Comparison of ENCODE assay signal across 1 cellular context in the genomic region with DNA sequence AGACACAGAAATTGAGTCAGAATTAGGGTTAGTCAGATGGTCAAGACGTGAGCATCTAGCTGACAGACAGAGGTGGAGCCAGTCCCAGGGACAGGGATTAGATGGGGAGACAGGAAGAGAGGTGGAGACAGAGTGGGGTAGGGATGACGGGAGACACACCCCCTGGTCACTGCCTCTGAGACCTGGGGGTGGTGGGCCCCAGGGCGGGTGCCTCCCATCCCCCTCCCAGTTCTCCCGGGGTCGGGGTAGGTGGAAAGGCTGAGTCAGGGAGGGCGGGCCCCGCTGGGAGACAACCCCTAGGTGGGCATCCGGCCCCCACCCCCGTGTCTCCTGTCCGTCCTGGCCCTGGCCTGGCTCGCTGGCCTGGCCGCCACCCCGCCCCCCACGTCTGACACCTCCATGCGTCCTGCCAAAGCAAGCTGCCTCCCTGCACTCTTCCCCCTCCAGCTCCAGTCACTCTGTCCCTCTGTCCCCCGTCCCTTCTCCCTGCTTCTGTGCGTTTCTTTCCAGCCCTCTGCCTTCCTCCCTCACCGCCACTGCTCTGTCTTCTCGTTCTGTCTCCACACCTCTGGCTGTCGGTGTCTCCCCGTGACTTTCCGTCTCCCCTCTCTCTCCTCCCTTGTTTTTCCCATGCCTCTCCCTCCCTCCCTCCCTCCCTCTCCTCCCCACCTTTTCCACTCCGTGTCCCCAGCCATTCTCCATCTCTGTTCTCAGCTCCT.
TF ChIP-seq lines count a peak whose summit lies in the region.

No MANE protein-coding gene starts in this region.

TF ChIP-seq in HepG2, 621 proteins besides CTCF, POLR2A, EP300 and RAD21 (continues in another document):
- TF ChIP-seq ZNF264 (CRISPR knock-in tag; IDR thresholded peaks at IDR 0.05) (no peak), ZNF205 (CRISPR knock-in tag; IDR thresholded peaks at IDR 0.05) (peak; percentile 82; the same call in 1 of the 2 replicates), ZKSCAN1 (IDR thresholded peaks at IDR 0.05; ENCODE audit: low read length) (no peak), JUND (CRISPR knock-in tag; IDR thresholded peaks at IDR 0.05) (0 out of 2 replicates have a peak, but pooled peaks have one; percentile 44), HOXA7 (CRISPR knock-in tag; IDR thresholded peaks at IDR 0.05) (no peak), ZNF766 (CRISPR knock-in tag; IDR thresholded peaks at IDR 0.05; ENCODE audit: borderline replicate concordance) (no peak), ZNF629 (CRISPR knock-in tag; conservative IDR thresholded peaks at IDR 0.05) (no peak), ZNF782 (CRISPR knock-in tag; IDR thresholded peaks at IDR 0.05; ENCODE audit: borderline replicate concordance) (no peak), ZNF12 (CRISPR knock-in tag; IDR thresholded peaks at IDR 0.05) (no peak), DMAP1 (CRISPR knock-in tag; IDR thresholded peaks at IDR 0.05) (peak; percentile 54; the same call in 1 of the 2 replicates), NR2F1 (CRISPR knock-in tag; IDR thresholded peaks at IDR 0.05) (0 out of 4 replicates have a peak, but pooled peaks of 1 of the 2 experiments have one; percentile 13), AGO1 (IDR thresholded peaks at IDR 0.05; ENCODE audit: low read depth, low read length, poor library complexity, severe bottlenecking) (peak; percentile 89), ZBTB7B (CRISPR knock-in tag; IDR thresholded peaks at IDR 0.05) (peak; percentile 61; the same call in 1 of the 2 replicates), FOXK1 (CRISPR knock-in tag; IDR thresholded peaks at IDR 0.05; ENCODE audit: borderline replicate concordance, low read depth) (peak; percentile 20; the same call in 1 of the 2 replicates), RARA (CRISPR knock-in tag; IDR thresholded peaks at IDR 0.05) (peak; percentile 82), ZSCAN9 (CRISPR knock-in tag; IDR thresholded peaks at IDR 0.05; ENCODE audit: borderline replicate concordance) (peak; percentile 44; the same call in 1 of the 2 replicates), ZNF746 (CRISPR knock-in tag; IDR thresholded peaks at IDR 0.05) (peak; percentile 74; the same call in 1 of the 2 replicates), PCBP2 (optimal IDR thresholded peaks at IDR 0.05; ENCODE audit: low read depth, low read length, poor library complexity, severe bottlenecking) (peak; percentile 51), ZNF792 (CRISPR knock-in tag; IDR thresholded peaks at IDR 0.05) (no peak; the same call in 1 of the 2 replicates), ARNT2 (CRISPR knock-in tag; IDR thresholded peaks at IDR 0.05; ENCODE audit: low read depth) (peak; percentile 49; the same call in 1 of the 2 replicates), RXRA (CRISPR knock-in tag; IDR thresholded peaks at IDR 0.05) (peak; percentile 81), ZNF263 (CRISPR knock-in tag; IDR thresholded peaks at IDR 0.05) (peak; percentile 38; the same call in 1 of the 2 replicates), KLF9 (CRISPR knock-in tag; IDR thresholded peaks at IDR 0.05; ENCODE audit: low read depth) (peak; percentile 56; the same call in 1 of the 2 replicates), PITX1 (CRISPR knock-in tag; IDR thresholded peaks at IDR 0.05) (peak; percentile 86), HDAC1 (CRISPR knock-in tag; IDR thresholded peaks at IDR 0.05) (0 out of 2 replicates have a peak, but pooled peaks have one; percentile 25), MAZ (IDR thresholded peaks at IDR 0.05; ENCODE audit: borderline replicate concordance, low read depth, low read length) (peak; percentile 52; the same call in 1 of the 2 replicates), MAZ (CRISPR knock-in tag; IDR thresholded peaks at IDR 0.05; ENCODE audit: low read depth) (no peak), SP5 (CRISPR knock-in tag; IDR thresholded peaks at IDR 0.05; ENCODE audit: borderline replicate concordance, low read depth) (peak; percentile 85), MEIS1 (CRISPR knock-in tag; IDR thresholded peaks at IDR 0.05; ENCODE audit: borderline replicate concordance) (peak; percentile 56; the same call in 1 of the 2 replicates), ZBTB7A (CRISPR knock-in tag; IDR thresholded peaks at IDR 0.05) (peak; percentile 73; the same call in 1 of the 2 replicates), ZNF253 (CRISPR knock-in tag; IDR thresholded peaks at IDR 0.05; ENCODE audit: borderline replicate concordance) (no peak)
- TF ChIP-seq, protein P1, sequence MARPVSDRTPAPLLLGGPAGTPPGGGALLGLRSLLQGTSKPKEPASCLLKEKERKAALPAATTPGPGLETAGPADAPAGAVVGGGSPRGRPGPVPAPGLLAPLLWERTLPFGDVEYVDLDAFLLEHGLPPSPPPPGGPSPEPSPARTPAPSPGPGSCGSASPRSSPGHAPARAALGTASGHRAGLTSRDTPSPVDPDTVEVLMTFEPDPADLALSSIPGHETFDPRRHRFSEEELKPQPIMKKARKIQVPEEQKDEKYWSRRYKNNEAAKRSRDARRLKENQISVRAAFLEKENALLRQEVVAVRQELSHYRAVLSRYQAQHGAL (CRISPR knock-in tag; IDR thresholded peaks at IDR 0.05; ENCODE audit: not compliant biosample characterization) = no peak
- TF ChIP-seq, protein P2, sequence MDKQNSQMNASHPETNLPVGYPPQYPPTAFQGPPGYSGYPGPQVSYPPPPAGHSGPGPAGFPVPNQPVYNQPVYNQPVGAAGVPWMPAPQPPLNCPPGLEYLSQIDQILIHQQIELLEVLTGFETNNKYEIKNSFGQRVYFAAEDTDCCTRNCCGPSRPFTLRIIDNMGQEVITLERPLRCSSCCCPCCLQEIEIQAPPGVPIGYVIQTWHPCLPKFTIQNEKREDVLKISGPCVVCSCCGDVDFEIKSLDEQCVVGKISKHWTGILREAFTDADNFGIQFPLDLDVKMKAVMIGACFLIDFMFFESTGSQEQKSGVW (CRISPR knock-in tag; IDR thresholded peaks at IDR 0.05; ENCODE audit: borderline replicate concordance) = no peak
- TF ChIP-seq, protein P3, sequence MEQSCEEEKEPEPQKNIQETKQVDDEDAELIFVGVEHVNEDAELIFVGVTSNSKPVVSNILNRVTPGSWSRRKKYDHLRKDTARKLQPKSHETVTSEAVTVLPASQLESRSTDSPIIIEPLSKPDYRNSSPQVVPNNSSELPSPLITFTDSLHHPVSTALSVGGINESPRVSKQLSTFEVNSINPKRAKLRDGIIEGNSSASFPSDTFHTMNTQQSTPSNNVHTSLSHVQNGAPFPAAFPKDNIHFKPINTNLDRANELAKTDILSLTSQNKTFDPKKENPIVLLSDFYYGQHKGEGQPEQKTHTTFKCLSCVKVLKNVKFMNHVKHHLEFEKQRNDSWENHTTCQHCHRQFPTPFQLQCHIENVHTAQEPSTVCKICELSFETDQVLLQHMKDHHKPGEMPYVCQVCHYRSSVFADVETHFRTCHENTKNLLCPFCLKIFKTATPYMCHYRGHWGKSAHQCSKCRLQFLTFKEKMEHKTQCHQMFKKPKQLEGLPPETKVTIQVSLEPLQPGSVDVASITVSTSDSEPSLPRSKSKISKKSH (CRISPR knock-in tag; IDR thresholded peaks at IDR 0.05; ENCODE audit: borderline replicate concordance) = peak; percentile 52; the same call in 1 of the 2 replicates
- TF ChIP-seq, protein P4, sequence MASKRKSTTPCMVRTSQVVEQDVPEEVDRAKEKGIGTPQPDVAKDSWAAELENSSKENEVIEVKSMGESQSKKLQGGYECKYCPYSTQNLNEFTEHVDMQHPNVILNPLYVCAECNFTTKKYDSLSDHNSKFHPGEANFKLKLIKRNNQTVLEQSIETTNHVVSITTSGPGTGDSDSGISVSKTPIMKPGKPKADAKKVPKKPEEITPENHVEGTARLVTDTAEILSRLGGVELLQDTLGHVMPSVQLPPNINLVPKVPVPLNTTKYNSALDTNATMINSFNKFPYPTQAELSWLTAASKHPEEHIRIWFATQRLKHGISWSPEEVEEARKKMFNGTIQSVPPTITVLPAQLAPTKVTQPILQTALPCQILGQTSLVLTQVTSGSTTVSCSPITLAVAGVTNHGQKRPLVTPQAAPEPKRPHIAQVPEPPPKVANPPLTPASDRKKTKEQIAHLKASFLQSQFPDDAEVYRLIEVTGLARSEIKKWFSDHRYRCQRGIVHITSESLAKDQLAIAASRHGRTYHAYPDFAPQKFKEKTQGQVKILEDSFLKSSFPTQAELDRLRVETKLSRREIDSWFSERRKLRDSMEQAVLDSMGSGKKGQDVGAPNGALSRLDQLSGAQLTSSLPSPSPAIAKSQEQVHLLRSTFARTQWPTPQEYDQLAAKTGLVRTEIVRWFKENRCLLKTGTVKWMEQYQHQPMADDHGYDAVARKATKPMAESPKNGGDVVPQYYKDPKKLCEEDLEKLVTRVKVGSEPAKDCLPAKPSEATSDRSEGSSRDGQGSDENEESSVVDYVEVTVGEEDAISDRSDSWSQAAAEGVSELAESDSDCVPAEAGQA (IDR thresholded peaks at IDR 0.05; ENCODE audit: low read depth) = no peak
- TF ChIP-seq, protein P4 (CRISPR knock-in tag; IDR thresholded peaks at IDR 0.05; ENCODE audit: borderline replicate concordance) = no peak
- TF ChIP-seq, protein P5, sequence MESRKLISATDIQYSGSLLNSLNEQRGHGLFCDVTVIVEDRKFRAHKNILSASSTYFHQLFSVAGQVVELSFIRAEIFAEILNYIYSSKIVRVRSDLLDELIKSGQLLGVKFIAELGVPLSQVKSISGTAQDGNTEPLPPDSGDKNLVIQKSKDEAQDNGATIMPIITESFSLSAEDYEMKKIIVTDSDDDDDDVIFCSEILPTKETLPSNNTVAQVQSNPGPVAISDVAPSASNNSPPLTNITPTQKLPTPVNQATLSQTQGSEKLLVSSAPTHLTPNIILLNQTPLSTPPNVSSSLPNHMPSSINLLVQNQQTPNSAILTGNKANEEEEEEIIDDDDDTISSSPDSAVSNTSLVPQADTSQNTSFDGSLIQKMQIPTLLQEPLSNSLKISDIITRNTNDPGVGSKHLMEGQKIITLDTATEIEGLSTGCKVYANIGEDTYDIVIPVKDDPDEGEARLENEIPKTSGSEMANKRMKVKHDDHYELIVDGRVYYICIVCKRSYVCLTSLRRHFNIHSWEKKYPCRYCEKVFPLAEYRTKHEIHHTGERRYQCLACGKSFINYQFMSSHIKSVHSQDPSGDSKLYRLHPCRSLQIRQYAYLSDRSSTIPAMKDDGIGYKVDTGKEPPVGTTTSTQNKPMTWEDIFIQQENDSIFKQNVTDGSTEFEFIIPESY (CRISPR knock-in tag; IDR thresholded peaks at IDR 0.05) = 0 out of 2 replicates have a peak, but pooled peaks have one; percentile 23
- TF ChIP-seq, protein P6, sequence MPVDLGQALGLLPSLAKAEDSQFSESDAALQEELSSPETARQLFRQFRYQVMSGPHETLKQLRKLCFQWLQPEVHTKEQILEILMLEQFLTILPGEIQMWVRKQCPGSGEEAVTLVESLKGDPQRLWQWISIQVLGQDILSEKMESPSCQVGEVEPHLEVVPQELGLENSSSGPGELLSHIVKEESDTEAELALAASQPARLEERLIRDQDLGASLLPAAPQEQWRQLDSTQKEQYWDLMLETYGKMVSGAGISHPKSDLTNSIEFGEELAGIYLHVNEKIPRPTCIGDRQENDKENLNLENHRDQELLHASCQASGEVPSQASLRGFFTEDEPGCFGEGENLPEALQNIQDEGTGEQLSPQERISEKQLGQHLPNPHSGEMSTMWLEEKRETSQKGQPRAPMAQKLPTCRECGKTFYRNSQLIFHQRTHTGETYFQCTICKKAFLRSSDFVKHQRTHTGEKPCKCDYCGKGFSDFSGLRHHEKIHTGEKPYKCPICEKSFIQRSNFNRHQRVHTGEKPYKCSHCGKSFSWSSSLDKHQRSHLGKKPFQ (CRISPR knock-in tag; IDR thresholded peaks at IDR 0.05; ENCODE audit: insufficient replicate concordance) = peak; percentile 51
- TF ChIP-seq, protein P7, sequence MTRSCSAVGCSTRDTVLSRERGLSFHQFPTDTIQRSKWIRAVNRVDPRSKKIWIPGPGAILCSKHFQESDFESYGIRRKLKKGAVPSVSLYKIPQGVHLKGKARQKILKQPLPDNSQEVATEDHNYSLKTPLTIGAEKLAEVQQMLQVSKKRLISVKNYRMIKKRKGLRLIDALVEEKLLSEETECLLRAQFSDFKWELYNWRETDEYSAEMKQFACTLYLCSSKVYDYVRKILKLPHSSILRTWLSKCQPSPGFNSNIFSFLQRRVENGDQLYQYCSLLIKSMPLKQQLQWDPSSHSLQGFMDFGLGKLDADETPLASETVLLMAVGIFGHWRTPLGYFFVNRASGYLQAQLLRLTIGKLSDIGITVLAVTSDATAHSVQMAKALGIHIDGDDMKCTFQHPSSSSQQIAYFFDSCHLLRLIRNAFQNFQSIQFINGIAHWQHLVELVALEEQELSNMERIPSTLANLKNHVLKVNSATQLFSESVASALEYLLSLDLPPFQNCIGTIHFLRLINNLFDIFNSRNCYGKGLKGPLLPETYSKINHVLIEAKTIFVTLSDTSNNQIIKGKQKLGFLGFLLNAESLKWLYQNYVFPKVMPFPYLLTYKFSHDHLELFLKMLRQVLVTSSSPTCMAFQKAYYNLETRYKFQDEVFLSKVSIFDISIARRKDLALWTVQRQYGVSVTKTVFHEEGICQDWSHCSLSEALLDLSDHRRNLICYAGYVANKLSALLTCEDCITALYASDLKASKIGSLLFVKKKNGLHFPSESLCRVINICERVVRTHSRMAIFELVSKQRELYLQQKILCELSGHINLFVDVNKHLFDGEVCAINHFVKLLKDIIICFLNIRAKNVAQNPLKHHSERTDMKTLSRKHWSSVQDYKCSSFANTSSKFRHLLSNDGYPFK (CRISPR knock-in tag; IDR thresholded peaks at IDR 0.05; ENCODE audit: borderline replicate concordance) = no peak
- TF ChIP-seq, protein P8, sequence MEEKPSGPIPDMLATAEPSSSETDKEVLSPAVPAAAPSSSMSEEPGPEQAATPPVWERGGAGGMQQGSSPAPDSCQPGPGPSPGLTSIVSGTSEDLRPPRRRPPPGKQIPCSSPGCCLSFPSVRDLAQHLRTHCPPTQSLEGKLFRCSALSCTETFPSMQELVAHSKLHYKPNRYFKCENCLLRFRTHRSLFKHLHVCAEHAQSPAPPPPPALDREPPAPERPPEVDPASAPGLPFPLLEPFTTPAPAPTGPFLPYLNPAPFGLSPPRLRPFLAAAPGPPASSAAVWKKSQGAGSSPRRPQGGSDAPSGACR (CRISPR knock-in tag; IDR thresholded peaks at IDR 0.05) = 0 out of 2 replicates have a peak, but pooled peaks have one; percentile 62
